In the genomic region with DNA sequence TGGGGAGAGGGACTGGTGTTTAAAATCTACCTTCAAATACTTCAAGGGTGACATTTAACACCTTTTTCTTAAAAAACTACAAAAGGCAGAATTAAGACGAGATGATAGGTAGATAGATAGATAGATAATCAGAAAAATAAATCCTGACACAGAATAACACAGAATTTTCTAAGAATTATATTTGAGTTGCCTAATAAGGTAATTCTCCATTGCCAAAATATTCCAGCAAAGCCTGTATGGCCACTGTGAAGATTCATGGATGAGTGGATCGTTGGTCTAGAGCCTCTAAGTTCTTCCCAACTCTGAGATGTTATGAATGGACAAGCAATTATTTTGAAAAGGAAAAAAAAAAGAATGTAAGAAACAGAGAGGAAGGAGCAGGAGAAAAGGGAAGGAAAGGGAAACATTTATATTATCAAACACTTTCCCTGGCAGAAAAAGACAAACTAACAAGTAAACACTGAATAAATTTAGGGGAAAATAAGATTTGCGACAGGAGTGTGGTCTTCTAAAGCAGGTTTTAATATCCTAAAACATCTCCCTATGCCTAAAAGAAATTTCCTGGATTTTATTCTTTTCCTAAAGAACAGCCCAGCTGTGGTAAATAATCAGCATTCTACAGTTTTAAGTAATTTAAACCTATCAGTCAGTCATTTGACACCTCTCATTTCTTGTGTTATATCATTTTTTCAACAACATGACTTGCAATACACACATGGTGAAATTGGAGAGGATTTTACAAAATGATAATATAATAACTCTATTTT, we compare ENCODE assay signal across 21 cellular contexts. TPM values are rescaled to one million over a fixed set of nuclear protein-coding genes. Genes with fewer than 3 reads are reported as not detected.
DNase-seq lines count a peak whose midpoint lies in the region; ATAC-seq, FAIRE-seq and TF ChIP-seq lines count a peak whose summit lies in the region.
"Had no signal": no experiment of that assay in that cellular context is flagged by ENCODE, and none has a peak within 500 bp of the region (broad histone marks: within the 10 kb centered on the region; RNA-seq: fewer than 3 reads in every experiment).

No MANE protein-coding gene starts in this region.

- no peak for ATAC-seq in A549
- no peak for ATAC-seq in HG03378 (IDR thresholded peaks at IDR 0.05; ENCODE audit: unreplicated experiment)
- no peak for ATAC-seq in body of pancreas
- ATAC-seq in GM19455 (IDR thresholded peaks at IDR 0.05; ENCODE audit: unreplicated experiment) = no peak
- ATAC-seq: GM12878, Right ventricle myocardium inferior had no signal

- peak overlapping the region; percentile 36 to 39; a peak in 3 of 6 replicates for H3K27ac ChIP-seq in A549
- H3K27ac ChIP-seq in HEK293 (ENCODE audit: extremely low read depth, low read depth, low read length) = no peak overlapping the region
- peak overlapping the region; percentile 27 to 55 for H3K27ac ChIP-seq in testis
- H3K27ac ChIP-seq in body of pancreas = no peak overlapping the region
- peak overlapping the region in 1 of 4 donors; percentile 17 for H3K27ac ChIP-seq in transverse colon
- H3K27ac ChIP-seq: C4-2B had no signal

- peak overlapping the region; percentile 53 for H3K27ac Mint-ChIP-seq in chondrocyte (ENCODE audit: unreplicated experiment)

- no peaks in the 10 kb centered on the region for H3K27me3 Mint-ChIP-seq in chondrocyte (ENCODE audit: low read depth)

- 71% methylated on average over 3 of the region's 3 CpGs for WGBS in A549 (ENCODE audit: missing lambda C conversion rate)
- WGBS in testis, 2 donors = 67 to 72% methylated on average over 3 of the region's 3 CpGs
- 72 to 84% methylated on average over 3 of the region's 3 CpGs for WGBS in body of pancreas, 2 donors
- 58 to 72% methylated on average over 3 of the region's 3 CpGs for WGBS in transverse colon (ENCODE audit: low coverage in 1 of 2), 2 donors

- CTCF ChIA-PET in A549 (lab: Yijun Ruan, JAX) = interaction anchor here (1.2 kb wide), 1 partner anchor 12 kb away, joined by 3 read pairs; no protein-coding TSS in a partner anchor
- CTCF ChIA-PET in HEK293 (lab: Yijun Ruan, JAX) = interaction anchor here (0.6 to 0.7 kb wide), 3 partner anchors 40 to 259 kb away, joined by 3 read pairs; no protein-coding TSS in a partner anchor

- TF ChIP-seq POLR2A in A549 (IDR thresholded peaks at IDR 0.05; ENCODE audit: low read length) = no peak
- no peak for TF ChIP-seq POLR2A in testis (IDR thresholded peaks at IDR 0.05)
- no peak for TF ChIP-seq POLR2A in body of pancreas (IDR thresholded peaks at IDR 0.05)
- TF ChIP-seq POLR2A in transverse colon (IDR thresholded peaks at IDR 0.05) = no peak

- H3K4me3 ChIP-seq in A549 (no peak overlapping the region), HEK293 (ENCODE audit: low read depth, low read length) (no peak overlapping the region), testis (no peak overlapping the region), body of pancreas (no peak overlapping the region), transverse colon (no peak overlapping the region)
- H3K4me3 ChIP-seq: GM12878, MG63 had no signal

- no peak overlapping the region for H3K4me3 Mint-ChIP-seq in chondrocyte (ENCODE audit: unreplicated experiment)

- no peak for TF ChIP-seq RAD21 in A549 (conservative IDR thresholded peaks at IDR 0.05 in 1 of 2, IDR thresholded peaks at IDR 0.05 in 1 of 2)

- intact Hi-C loops in testis (cut with DNase I; ENCODE audit: low total_unique reads) (no loop called here), body of pancreas (cut with DNase I) (no loop called here), transverse colon (cut with DNase I; ENCODE audit: low total_unique reads) (no loop called here)

- no peak for DNase-seq in A549 (ENCODE audit: low read depth in 1 of 2, low spot score in 1 of 2)
- DNase-seq in chondrocyte (ENCODE audit: low spot score) = no peak
- DNase-seq in testis = no peak
- no peak for DNase-seq in body of pancreas
- no peak for DNase-seq in transverse colon
- DNase-seq: DMS 273 treated with DMSO at 0.1 percent for 48 hours, GDM1, Karpas-422, MG63, NCI-H1092 treated with DMSO at 0.1 percent for 48 hours, NCI-H1694, NCI-H2227 treated with DMSO at 0.1 percent for 48 hours, NCI-H524 had no signal

- in situ Hi-C loops in transverse colon (cut with MboI; ENCODE audit: low pct_ligation_motif_present in 1 of 4, low pct_unique_long_range_greater_than_20kb in 1 of 4, low sequenced_read_pairs in 3 of 4) = no loop called here

- no peak for FAIRE-seq in A549 (lab: Jason Lieb, UNC)
- FAIRE-seq: GM12878, GM18507, H1 had no signal

- no peaks in the 10 kb centered on the region for H3K36me3 ChIP-seq in HEK293 (ENCODE audit: control insufficient read depth in 2 of 2, insufficient read depth in 1 of 2, low read length in 2 of 2)
- H3K36me3 ChIP-seq in testis (ENCODE audit: low read depth, missing control alignments) = no peaks in the 10 kb centered on the region
- no peaks in the 10 kb centered on the region for H3K36me3 ChIP-seq in body of pancreas (replicated peaks in 1 of 2; ENCODE audit: insufficient read depth in 1 of 2, low read depth in 2 of 2)
- no peaks in the 10 kb centered on the region for H3K36me3 ChIP-seq in transverse colon
- H3K36me3 ChIP-seq: MG63 had no signal

- H3K9me3 Mint-ChIP-seq in chondrocyte (ENCODE audit: low read depth) = peaks cover 3% of the 10 kb centered on the region

- TF ChIP-seq CTCF in A549 (IDR thresholded peaks at IDR 0.05) = no peak
- TF ChIP-seq CTCF in HEK293 (tag by site-specific recombination; IDR thresholded peaks at IDR 0.05) = no peak
- TF ChIP-seq CTCF in chondrocyte (IDR thresholded peaks at IDR 0.05) = no peak
- no peak for TF ChIP-seq CTCF in testis (IDR thresholded peaks at IDR 0.05)
- no peak for TF ChIP-seq CTCF in body of pancreas (IDR thresholded peaks at IDR 0.05)
- TF ChIP-seq CTCF in transverse colon (IDR thresholded peaks at IDR 0.05) = no peak

- H3K4me2 ChIP-seq in A549 = peak overlapping the region; percentile 54; the same call in 2 of the 3 replicates

- H3K9me3 ChIP-seq in A549 (peaks cover 5% of the 10 kb centered on the region; the same call in 1 of the 3 replicates), HEK293 (ENCODE audit: control insufficient read depth, insufficient read depth, low read depth, low read length) (no peaks in the 10 kb centered on the region), testis (no peaks in the 10 kb centered on the region), body of pancreas (no peaks in the 10 kb centered on the region), transverse colon (no peaks in the 10 kb centered on the region)
- H3K9me3 ChIP-seq: MG63 had no signal

- peaks cover 52% of the 10 kb centered on the region for H3K4me1 Mint-ChIP-seq in chondrocyte (ENCODE audit: low read depth)

- H3K27me3 ChIP-seq in testis (no peaks in the 10 kb centered on the region), body of pancreas (no peaks in the 10 kb centered on the region), transverse colon (no peaks in the 10 kb centered on the region)
- H3K27me3 ChIP-seq: MG63 had no signal

- no peaks in the 10 kb centered on the region for H3K36me3 Mint-ChIP-seq in chondrocyte (ENCODE audit: low read depth)

- TF ChIP-seq EP300 in A549 (IDR thresholded peaks at IDR 0.05) (no peak), transverse colon (IDR thresholded peaks at IDR 0.05; ENCODE audit: low read depth) (no peak)

- H3K4me1 ChIP-seq in A549 (peaks cover 82% of the 10 kb centered on the region), HEK293 (ENCODE audit: control insufficient read depth, insufficient read depth, low read length) (no peaks in the 10 kb centered on the region), testis (peaks cover 4% of the 10 kb centered on the region), body of pancreas (peaks cover 4% of the 10 kb centered on the region), transverse colon (peaks cover 0 to 10% (median 9%) of the 10 kb centered on the region in 4 donors)

- POLR2A ChIA-PET in A549 (lab: Yijun Ruan, JAX) = no interaction called here
- POLR2A ChIA-PET in HEK293 (lab: Yijun Ruan, JAX) = no interaction called here

TF ChIP-seq in A549, 52 proteins besides CTCF, POLR2A, EP300 and RAD21 (continues in another document):
- TF ChIP-seq, protein P1, sequence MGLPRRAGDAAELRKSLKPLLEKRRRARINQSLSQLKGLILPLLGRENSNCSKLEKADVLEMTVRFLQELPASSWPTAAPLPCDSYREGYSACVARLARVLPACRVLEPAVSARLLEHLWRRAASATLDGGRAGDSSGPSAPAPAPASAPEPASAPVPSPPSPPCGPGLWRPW (IDR thresholded peaks at IDR 0.05) = no peak
- TF ChIP-seq FOXS1 (CRISPR knock-in tag; IDR thresholded peaks at IDR 0.05) (no peak), PHF8 (IDR thresholded peaks at IDR 0.05; ENCODE audit: borderline replicate concordance, low read depth) (no peak), POLR2AphosphoS2 (conservative IDR thresholded peaks at IDR 0.05; ENCODE audit: low read length) (no peak)

RNA-seq across cellular contexts. Expression of a gene that starts 7.5 kb away (rescaled TPM):
- polyA plus RNA-seq in A549 (2011; rRNA removed) = 257 and 296 TPM in 2 replicates
- 161 and 178 TPM in 2 replicates for polyA plus RNA-seq in A549 (2012; cell fraction: cytosol; rRNA removed)
- 64.3 and 90.5 TPM in 2 replicates for polyA plus RNA-seq in A549 (2012; cell fraction: nucleus; rRNA removed)
- 142 to 159 TPM (median 156 TPM) in 3 replicates for polyA plus RNA-seq in A549 (2017; fragmentation: RNase III; extraction: RNeasy Plus Mini Kit Qiagen cat#74134 plus additional on column Dnase treatment)
- 179 and 187 TPM in 2 replicates for polyA minus RNA-seq in A549 (2011; rRNA and poly(A)+ RNA removed)
- 82.1 to 127 TPM (median 116 TPM) in 3 replicates for total RNA-seq in chondrocyte
- total RNA-seq in testis = 10 to 100 TPM; 33.0 to 40.2 TPM
- polyA plus RNA-seq in testis (ENCODE audit: insufficient read depth, low read depth, low replicate concordance) = 33.5 TPM
- 10 to 100 TPM; 47.0 to 51.1 TPM for total RNA-seq in body of pancreas
- total RNA-seq in transverse colon = 10 to 100 TPM in 3 of 4 donors, 1 to 10 TPM in 1; 4.1 to 28.3 (median 13.9) TPM

RNA-seq across cellular contexts. Expression of a gene that starts 32.8 kb away (rescaled TPM):
- polyA plus RNA-seq in A549 (2011; rRNA removed) (365 and 529 TPM in 2 replicates), A549 (2017; fragmentation: RNase III; extraction: RNeasy Plus Mini Kit Qiagen cat#74134 plus additional on column Dnase treatment) (493 to 547 TPM (median 530 TPM) in 3 replicates), testis (ENCODE audit: insufficient read depth, low read depth, low replicate concordance) (84.2 TPM)
- polyA plus RNA-seq in A549 (2012; cell fraction: cytosol; rRNA removed) = 589 and 611 TPM in 2 replicates
- 290 and 502 TPM in 2 replicates for polyA plus RNA-seq in A549 (2012; cell fraction: nucleus; rRNA removed)
- polyA minus RNA-seq in A549 (2011; rRNA and poly(A)+ RNA removed) = 537 and 542 TPM in 2 replicates
- total RNA-seq in chondrocyte (230 to 297 TPM (median 296 TPM) in 3 replicates), testis (10 to 100 TPM; 33.1 to 39.9 TPM), body of pancreas (10 to 100 TPM; 28.5 to 32.6 TPM), transverse colon (10 to 100 TPM; 52.2 to 73.8 (median 62.2) TPM)

Comparison
In these comparisons a context has a peak if more than half of its experiments do, and no peak if none do; other contexts are left out.
1. H3K27ac ChIP-seq: peak in A549 (2 of 2) and testis (2 of 2); none in HEK293 (single experiment) and body of pancreas (0 of 4).